Comparison of ENCODE assay signal across 1 cellular context in genomic region chr7:28045592-28045991, GRCh38.
TF ChIP-seq lines count a peak whose summit lies in the region.

No MANE protein-coding gene starts in this region.

TF ChIP-seq in GM23338, 12 proteins besides CTCF, POLR2A, EP300 and RAD21:
- TF ChIP-seq ZNF462 (CRISPR knock-in tag; IDR thresholded peaks at IDR 0.05) (no peak), EZH2 (IDR thresholded peaks at IDR 0.05; ENCODE audit: low read depth, unreplicated experiment) (no peak), STAT1 (IDR thresholded peaks at IDR 0.05; ENCODE audit: unreplicated experiment) (no peak), ETS1 (IDR thresholded peaks at IDR 0.05) (no peak), ZNF331 (CRISPR knock-in tag; IDR thresholded peaks at IDR 0.05; ENCODE audit: low read depth) (no peak), POLR2AphosphoS5 (IDR thresholded peaks at IDR 0.05; ENCODE audit: low read depth) (no peak), JUNB (IDR thresholded peaks at IDR 0.05; ENCODE audit: unreplicated experiment) (no peak), NANOG (IDR thresholded peaks at IDR 0.05; ENCODE audit: borderline replicate concordance) (no peak), REST (IDR thresholded peaks at IDR 0.05; ENCODE audit: unreplicated experiment) (no peak), ZNF114 (CRISPR knock-in tag; IDR thresholded peaks at IDR 0.05) (no peak), CREB1 (CRISPR knock-in tag; IDR thresholded peaks at IDR 0.05; ENCODE audit: low read depth) (no peak), EZH2phosphoT487 (IDR thresholded peaks at IDR 0.05; ENCODE audit: unreplicated experiment) (no peak)
